Comparison of ENCODE assay signal across 22 cellular contexts in genomic region chr10:6907877-6908530, GRCh38.
"Had no signal": no experiment of that assay in that cellular context is flagged by ENCODE, and none has a peak within 500 bp of the region (broad histone marks: within the 10 kb centered on the region; RNA-seq: fewer than 3 reads in every experiment).

No MANE protein-coding gene starts in this region.

- H3K27ac ChIP-seq: HL-60, KMS-11, SJCRH30 had no signal

- H3K9me3 ChIP-seq: SJCRH30 had no signal

- H3K4me3 Mint-ChIP-seq: IgD-negative memory B cell had no signal

- ATAC-seq: K562, SK-N-SH treated with all-trans-retinoic acid at 6 μM for 48 hours had no signal

- H3K9ac ChIP-seq: KMS-11 had no signal

- H3K27me3 Mint-ChIP-seq: IgD-negative memory B cell had no signal

- H3K36me3 ChIP-seq: SJCRH30 had no signal

- H3K4me1 Mint-ChIP-seq: IgD-negative memory B cell had no signal

- DNase-seq: Kasumi-1, MM.1S, NCI-H1092 treated with DMSO at 0.1 percent for 48 hours, NCI-H1436, NCI-H187, NCI-H2029, NCI-H2081 treated with DMSO at 0.1 percent for 48 hours, NCI-H2171, NCI-H226, NCI-H446, NCI-H510A, NCI-H524 treated with DMSO at 0.1 percent for 48 hours, NCI-H69, NCI-H774, RPMI8226, SHP77, SJCRH30 had no signal

- H3K4me1 ChIP-seq: SJCRH30 had no signal

- H3K4me2 ChIP-seq: KMS-11 had no signal

- H3K27me3 ChIP-seq: SJCRH30 had no signal

- H3K4me3 ChIP-seq: K562, SJCRH30 had no signal

- H3K27ac Mint-ChIP-seq: IgD-negative memory B cell had no signal
